Comparison of ENCODE assay signal across 24 cellular contexts in the genomic region with DNA sequence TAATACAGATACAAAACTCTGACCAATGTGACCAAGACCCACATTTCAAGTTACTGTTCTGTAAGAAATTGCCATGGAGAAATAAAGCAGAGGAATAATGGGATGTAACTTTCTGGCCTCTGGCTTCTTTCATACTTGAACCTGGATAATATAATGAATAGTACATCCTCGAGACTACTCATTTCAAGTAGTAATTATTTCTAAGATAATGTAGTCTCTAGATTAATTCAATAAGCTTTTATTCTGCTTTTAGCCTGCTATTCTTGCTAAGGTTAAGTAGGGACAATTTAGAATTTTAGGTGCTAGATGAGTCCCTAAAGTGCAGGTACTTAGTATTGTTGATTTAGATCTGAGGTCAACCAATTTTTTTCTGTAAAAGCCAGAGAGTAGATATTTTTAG.
DNase-seq lines count a peak whose midpoint lies in the region; ATAC-seq and TF ChIP-seq lines count a peak whose summit lies in the region.
"Had no signal": no experiment of that assay in that cellular context is flagged by ENCODE, and none has a peak within 500 bp of the region (broad histone marks: within the 10 kb centered on the region; RNA-seq: fewer than 3 reads in every experiment).

No MANE protein-coding gene starts in this region.

- POLR2A ChIA-PET in MCF 10A (lab: Yijun Ruan, JAX), result interaction anchor here (1.1 to 1.2 kb wide), 4 partner anchors 19 to 146 kb away, joined by 3 to 4 read pairs (median 3); no protein-coding TSS in a partner anchor
- POLR2A ChIA-PET in CD8-positive, alpha-beta T cell (lab: Charles Lee), result no interaction called here

- intact Hi-C loops in mammary epithelial cell (cut with micrococcal nuclease), result no loop called here
- intact Hi-C loops in MCF 10A (cut with micrococcal nuclease), result no loop called here
- intact Hi-C loops in CD8-positive, alpha-beta T cell (cut with DNase I, micrococcal nuclease), result no loop called here

- DNase-seq in NCI-H1105 treated with DMSO at 0.1 percent for 48 hours (lab: John Stamatoyannopoulos, UW), result peak; percentile 11
- DNase-seq in NCI-H1105 (lab: John Stamatoyannopoulos, UW), result no peak
- DNase-seq in mammary epithelial cell, result no peak
- no peak for DNase-seq in MCF 10A (ENCODE audit: unreplicated experiment)
- no peak for DNase-seq in RWPE2 (ENCODE audit: low spot score)
- no peak for DNase-seq in CD8-positive, alpha-beta T cell
- no peak for DNase-seq in middle frontal gyrus (ENCODE audit: extremely low spot score, low spot score)
- DNase-seq: AML-193; CD4-positive, alpha-beta T cell; CD8-positive, alpha-beta memory T cell; COR-L47; DMS 273 treated with DMSO at 0.1 percent for 48 hours; DMS153; DMS53; DMS79; DND-41; EL; GDM1 had no signal

- H3K36me3 Mint-ChIP-seq in MCF 10A (ENCODE audit: insufficient read depth, unreplicated experiment), result peaks cover 6% of the 10 kb centered on the region
- no peaks in the 10 kb centered on the region for H3K36me3 Mint-ChIP-seq in CD8-positive, alpha-beta T cell
- H3K36me3 Mint-ChIP-seq: CD8-positive, alpha-beta memory T cell had no signal

- no peak overlapping the region for H3K9ac ChIP-seq in mammary epithelial cell (ENCODE audit: insufficient read depth, low read length)
- H3K9ac ChIP-seq: BLaER1 treated with 17β-estradiol and CSF1 and Interleukin-3, amounts not matched to agents 10 nM and 100 nM had no signal

- H3K27me3 ChIP-seq in mammary epithelial cell (ENCODE audit: insufficient read depth, low read length) (no peaks in the 10 kb centered on the region), RWPE2 (ENCODE audit: insufficient read depth, poor library complexity, severe bottlenecking) (no peaks in the 10 kb centered on the region)
- no peaks in the 10 kb centered on the region for H3K27me3 ChIP-seq in CD8-positive, alpha-beta T cell (ENCODE audit: insufficient read depth, low read length)
- H3K27me3 ChIP-seq: BLaER1 treated with 17β-estradiol and CSF1 and Interleukin-3, amounts not matched to agents 10 nM and 100 nM had no signal

- H3K27ac Mint-ChIP-seq in MCF 10A (ENCODE audit: low read depth, unreplicated experiment), result no peak overlapping the region
- H3K27ac Mint-ChIP-seq in CD8-positive, alpha-beta T cell, result no peak overlapping the region
- H3K27ac Mint-ChIP-seq: B cell; CD4-positive, alpha-beta T cell; CD8-positive, alpha-beta memory T cell had no signal

- in situ Hi-C loops in mammary epithelial cell (cut with MboI; ENCODE audit: low sequenced_read_pairs in 2 of 2), result no loop called here

- BruUV-seq in mammary epithelial cell (replicated peaks; lab: Mats Ljungman, UMichigan) (no TSS peak), MCF 10A (replicated peaks; lab: Mats Ljungman, UMichigan) (no TSS peak)

- no peak overlapping the region for H3K4me3 Mint-ChIP-seq in MCF 10A (ENCODE audit: unreplicated experiment)
- no peak overlapping the region for H3K4me3 Mint-ChIP-seq in CD8-positive, alpha-beta T cell
- H3K4me3 Mint-ChIP-seq: B cell; CD4-positive, alpha-beta T cell; CD8-positive, alpha-beta memory T cell had no signal

- ATAC-seq in RWPE2 (ENCODE audit: low read depth), result no peak
- no peak for ATAC-seq in CD8-positive, alpha-beta T cell
- ATAC-seq: GM12878 had no signal

- H3K4me1 ChIP-seq in mammary epithelial cell (ENCODE audit: insufficient read depth, low read length) (peaks cover 41% of the 10 kb centered on the region), RWPE2 (ENCODE audit: insufficient read depth, poor library complexity, severe bottlenecking) (peaks cover 28% of the 10 kb centered on the region)
- H3K4me1 ChIP-seq in CD8-positive, alpha-beta T cell (ENCODE audit: insufficient read depth, low read length), result no peaks in the 10 kb centered on the region

- dilution Hi-C loops in mammary epithelial cell (cut with HindIII; ENCODE audit: low sequenced_read_pairs), result loop anchor here (5.0 kb wide), 1 partner anchor 70 kb away; no protein-coding TSS in a partner anchor

- H3K27ac ChIP-seq in mammary epithelial cell (ENCODE audit: insufficient read depth, low read depth, low read length), result peak overlapping the region; percentile 64
- peak overlapping the region; percentile 73 for H3K27ac ChIP-seq in RWPE2 (ENCODE audit: poor library complexity, severe bottlenecking)
- H3K27ac ChIP-seq in CD8-positive, alpha-beta T cell (ENCODE audit: low read depth, low read length), result no peak overlapping the region
- H3K27ac ChIP-seq: 22Rv1; BLaER1 treated with 17β-estradiol and CSF1 and Interleukin-3, amounts not matched to agents 10 nM and 100 nM; C4-2B had no signal

- H2AFZ ChIP-seq in mammary epithelial cell (ENCODE audit: low read depth, low read length), result no peak overlapping the region

- TF ChIP-seq CTCF in mammary epithelial cell (conservative IDR thresholded peaks at IDR 0.05 in 1 of 2, IDR thresholded peaks at IDR 0.05 in 1 of 2; ENCODE audit: extremely low read depth in 1 of 2, insufficient read depth in 1 of 2, low read depth in 1 of 2, low read length in 2 of 2) (no peak), MCF 10A (IDR thresholded peaks at IDR 0.05; ENCODE audit: unreplicated experiment) (no peak), RWPE2 (IDR thresholded peaks at IDR 0.05; ENCODE audit: poor library complexity, severe bottlenecking) (no peak)
- TF ChIP-seq CTCF in CD8-positive, alpha-beta T cell (IDR thresholded peaks at IDR 0.05), result no peak

- H3K9me3 Mint-ChIP-seq in MCF 10A (ENCODE audit: unreplicated experiment), result no peaks in the 10 kb centered on the region
- H3K9me3 Mint-ChIP-seq in CD8-positive, alpha-beta T cell, result no peaks in the 10 kb centered on the region
- H3K9me3 Mint-ChIP-seq: CD8-positive, alpha-beta memory T cell had no signal

- H4K20me1 ChIP-seq in mammary epithelial cell (ENCODE audit: insufficient read depth, low read length), result no peaks in the 10 kb centered on the region
- H4K20me1 ChIP-seq: BLaER1 treated with 17β-estradiol and CSF1 and Interleukin-3, amounts not matched to agents 10 nM and 100 nM had no signal

- no peak overlapping the region for H3K4me2 ChIP-seq in mammary epithelial cell (ENCODE audit: insufficient read depth, low read depth, low read length)

- H3K9me3 ChIP-seq in mammary epithelial cell (replicated peaks; ENCODE audit: insufficient read depth, low read length), result no peaks in the 10 kb centered on the region
- no peaks in the 10 kb centered on the region for H3K9me3 ChIP-seq in RWPE2 (ENCODE audit: severe bottlenecking)
- no peaks in the 10 kb centered on the region for H3K9me3 ChIP-seq in CD8-positive, alpha-beta T cell (ENCODE audit: low read length)
- H3K9me3 ChIP-seq: A549; BLaER1 treated with 17β-estradiol and CSF1 and Interleukin-3, amounts not matched to agents 10 nM and 100 nM had no signal

- no peaks in the 10 kb centered on the region for H3K27me3 Mint-ChIP-seq in MCF 10A (ENCODE audit: insufficient read depth, unreplicated experiment)
- no peaks in the 10 kb centered on the region for H3K27me3 Mint-ChIP-seq in CD8-positive, alpha-beta T cell (ENCODE audit: low read depth)
- H3K27me3 Mint-ChIP-seq: B cell; CD4-positive, alpha-beta T cell had no signal

- peaks cover 28% of the 10 kb centered on the region for H3K4me1 Mint-ChIP-seq in MCF 10A (ENCODE audit: insufficient read depth, unreplicated experiment)
- H3K4me1 Mint-ChIP-seq in CD8-positive, alpha-beta T cell (ENCODE audit: low read depth), result no peaks in the 10 kb centered on the region
- H3K4me1 Mint-ChIP-seq: B cell; CD8-positive, alpha-beta memory T cell had no signal

- WGBS in mammary epithelial cell (ENCODE audit: low coverage, missing lambda C conversion rate), result 100% methylated on average over 1 of the region's 1 CpG

- no peaks in the 10 kb centered on the region for H3K79me2 ChIP-seq in mammary epithelial cell (ENCODE audit: insufficient read depth, low read length)

- CTCF ChIA-PET in mammary epithelial cell (lab: Charles Lee; ENCODE audit: low non-redundant PET), result no interaction called here
- CTCF ChIA-PET in MCF 10A (lab: Yijun Ruan, JAX), result interaction anchor here (0.7 to 1.7 kb wide), 4 partner anchors 9 to 98 kb away, joined by 3 to 5 read pairs (median 4); no protein-coding TSS in a partner anchor
- CTCF ChIA-PET in CD8-positive, alpha-beta T cell (lab: Charles Lee), result no interaction called here

- no peak overlapping the region for H3K4me3 ChIP-seq in mammary epithelial cell (replicated peaks in 1 of 3; ENCODE audit: insufficient read depth in 1 of 3, low read depth in 2 of 3, low read length in 3 of 3)
- no peak overlapping the region for H3K4me3 ChIP-seq in RWPE2 (ENCODE audit: severe bottlenecking)
- no peak overlapping the region for H3K4me3 ChIP-seq in CD8-positive, alpha-beta T cell (ENCODE audit: low read depth, low read length)
- H3K4me3 ChIP-seq: A549; BLaER1 treated with 17β-estradiol and CSF1 and Interleukin-3, amounts not matched to agents 10 nM and 100 nM; GM12878 had no signal

- no peaks in the 10 kb centered on the region for H3K36me3 ChIP-seq in mammary epithelial cell (ENCODE audit: insufficient read depth, low read length)
- H3K36me3 ChIP-seq in RWPE2 (ENCODE audit: low read depth), result no peaks in the 10 kb centered on the region
- no peaks in the 10 kb centered on the region for H3K36me3 ChIP-seq in CD8-positive, alpha-beta T cell (ENCODE audit: insufficient read depth, low read length)
- H3K36me3 ChIP-seq: BLaER1 treated with 17β-estradiol and CSF1 and Interleukin-3, amounts not matched to agents 10 nM and 100 nM had no signal
